In genomic region chr3:124034809-124035152, GRCh38 we compare ENCODE assay signal across 10 cellular contexts. TPM values are rescaled to one million over a fixed set of nuclear protein-coding genes. Genes with fewer than 3 reads are reported as not detected.
DNase-seq lines count a peak whose midpoint lies in the region; ATAC-seq, FAIRE-seq and TF ChIP-seq lines count a peak whose summit lies in the region.
"Had no signal": no experiment of that assay in that cellular context is flagged by ENCODE, and none has a peak within 500 bp of the region (broad histone marks: within the 10 kb centered on the region; RNA-seq: fewer than 3 reads in every experiment).

No MANE protein-coding gene starts in this region.

- 51 to 61% methylated on average over 2 of the region's 2 CpGs for WGBS in heart right ventricle, 2 donors
- WGBS in K562 (ENCODE audit: insufficient coverage, low coverage, missing lambda C conversion rate) = 0% methylated on average over 1 of the region's 2 CpGs
- WGBS in upper lobe of left lung, 2 donors = 33 to 36% methylated on average over 2 of the region's 2 CpGs

- H3K9me3 Mint-ChIP-seq in naive thymus-derived CD4-positive, alpha-beta T cell = peaks cover 0 to 5% (median 2%) of the 10 kb centered on the region in 11 donors
- H3K9me3 Mint-ChIP-seq: activated CD4-positive, alpha-beta T cell treated with anti-CD3 and anti-CD28 coated beads, Interleukin-2, amount 10 ng/mL, durations not matched to agents 7 days and 5 days had no signal

- H3K4me2 ChIP-seq in K562 (ENCODE audit: insufficient read depth, low read length) = no peak overlapping the region
- H3K4me2 ChIP-seq: PC-9 had no signal

- ATAC-seq in heart right ventricle = no peak
- ATAC-seq in K562 = no peak
- ATAC-seq in naive thymus-derived CD4-positive, alpha-beta T cell = no peak
- no peak for ATAC-seq in upper lobe of left lung (ENCODE audit: low FRiP score in 2 of 2)
- no peak for ATAC-seq in HG03039 (IDR thresholded peaks at IDR 0.05; ENCODE audit: unreplicated experiment)

- POLR2A ChIA-PET in K562 (lab: Yijun Ruan, JAX) = interaction anchor here (0.6 kb wide), 1 partner anchor 39 kb away, joined by 3 read pairs; no protein-coding TSS in a partner anchor
- POLR2A ChIA-PET in naive thymus-derived CD4-positive, alpha-beta T cell (lab: Charles Lee) = interaction anchor here (0.6 kb wide), 1 partner anchor 12 kb away, joined by 6 read pairs; no protein-coding TSS in a partner anchor

- peaks cover 0 to 29% (median 18%) of the 10 kb centered on the region in 9 donors for H3K4me1 ChIP-seq in heart right ventricle
- peaks cover 0 to 21% of the 10 kb centered on the region in 2 experiments; a peak in 2 of 5 replicates for H3K4me1 ChIP-seq in K562 (replicated peaks in 1 of 2; ENCODE audit: control insufficient read depth in 2 of 2, insufficient read depth in 2 of 2, low read length in 2 of 2)
- no peaks in the 10 kb centered on the region for H3K4me1 ChIP-seq in naive thymus-derived CD4-positive, alpha-beta T cell (ENCODE audit: control insufficient read depth in 2 of 2, insufficient read depth in 2 of 2, low read length in 2 of 2)
- peaks cover 10 to 22% (median 12%) of the 10 kb centered on the region in 4 donors for H3K4me1 ChIP-seq in upper lobe of left lung

- H3K27me3 ChIP-seq in heart right ventricle (peaks cover 0 to 67% (median 0%) of the 10 kb centered on the region in 7 donors), K562 (ENCODE audit: control insufficient read depth in 2 of 2, insufficient read depth in 2 of 2, low read length in 2 of 2) (peaks cover 0 to 20% of the 10 kb centered on the region in 2 experiments; a peak in 3 of 5 replicates), upper lobe of left lung (peaks cover 0 to 21% (median 10%) of the 10 kb centered on the region in 4 donors)
- peaks cover 0 to 7% of the 10 kb centered on the region in 2 donors for H3K27me3 ChIP-seq in naive thymus-derived CD4-positive, alpha-beta T cell (ENCODE audit: control insufficient read depth in 2 of 2, insufficient read depth in 2 of 2, low read length in 2 of 2)

- H3K4me1 Mint-ChIP-seq in naive thymus-derived CD4-positive, alpha-beta T cell = peaks cover 6 to 19% (median 12%) of the 10 kb centered on the region in 7 donors

- TF ChIP-seq EP300 in K562 (IDR thresholded peaks at IDR 0.05; ENCODE audit: low read length) = no peak
- TF ChIP-seq EP300 in upper lobe of left lung (IDR thresholded peaks at IDR 0.05) = no peak

- no TSS peak for BruUV-seq in K562 (replicated peaks; lab: Mats Ljungman, UMichigan)

- in situ Hi-C loops in K562 (cut with MboI) = no loop called here

- H3K9me1 ChIP-seq in K562 (ENCODE audit: control insufficient read depth, insufficient read depth, low read length) = no peaks in the 10 kb centered on the region

- peak overlapping the region; percentile 47 to 86 (median 74) for H3K4me3 Mint-ChIP-seq in naive thymus-derived CD4-positive, alpha-beta T cell

- peak overlapping the region; percentile 69 to 96 (median 92) for H3K4me3 ChIP-seq in heart right ventricle
- no peak overlapping the region for H3K4me3 ChIP-seq in K562
- no peak overlapping the region for H3K4me3 ChIP-seq in naive thymus-derived CD4-positive, alpha-beta T cell (ENCODE audit: low read length)
- H3K4me3 ChIP-seq in upper lobe of left lung = peak overlapping the region in 3 of 4 donors; percentile 70 to 80 (median 70)
- H3K4me3 ChIP-seq: PC-9 had no signal

- no peak for DNase-seq in heart right ventricle
- no peak for DNase-seq in cardiac septum (ENCODE audit: low spot score)
- DNase-seq in K562 (ENCODE audit: extremely low read depth in 1 of 4, low spot score in 3 of 4) = peak in 3 of 4 experiments; percentile 1 to 14 (median 10)
- no peak for DNase-seq in naive thymus-derived CD4-positive, alpha-beta T cell
- no peak for DNase-seq in upper lobe of left lung
- no peak for DNase-seq in stimulated activated naive CD4-positive, alpha-beta T cell treated with Interleukin-2 at 50 U/mL for 16 hours (lab: John Stamatoyannopoulos, UW)
- DNase-seq in DMS53 (lab: John Stamatoyannopoulos, UW) = no peak
- DNase-seq: activated CD4-positive, alpha-beta T cell treated with anti-CD3 and anti-CD28 coated beads, Interleukin-2, amount 10 ng/mL, durations not matched to agents 7 days and 5 days; PC-9 had no signal

- H4K20me1 ChIP-seq in K562 (replicated peaks; ENCODE audit: control insufficient read depth, insufficient read depth, low read length) = no peaks in the 10 kb centered on the region

- no peak for FAIRE-seq in K562 (lab: Jason Lieb, UNC)

- H3K9me3 ChIP-seq in heart right ventricle (peaks cover 0 to 11% (median 0%) of the 10 kb centered on the region in 11 donors), K562 (replicated peaks; ENCODE audit: control insufficient read depth, insufficient read depth, low read depth, low read length) (no peaks in the 10 kb centered on the region), upper lobe of left lung (no peaks in the 10 kb centered on the region)
- H3K9me3 ChIP-seq in naive thymus-derived CD4-positive, alpha-beta T cell (ENCODE audit: control insufficient read depth in 2 of 3, low read length in 3 of 3) = no peaks in the 10 kb centered on the region

- no peak for TF ChIP-seq POLR2A in K562 (conservative IDR thresholded peaks at IDR 0.05)
- no peak for TF ChIP-seq POLR2A in upper lobe of left lung (IDR thresholded peaks at IDR 0.05)

- no peak for TF ChIP-seq RAD21 in K562 (CRISPR knock-in tag; conservative IDR thresholded peaks at IDR 0.05 in 1 of 2, IDR thresholded peaks at IDR 0.05 in 1 of 2)

- no peaks in the 10 kb centered on the region for H3K36me3 ChIP-seq in heart right ventricle
- no peaks in the 10 kb centered on the region for H3K36me3 ChIP-seq in K562 (ENCODE audit: control insufficient read depth, insufficient read depth, low read length)
- no peaks in the 10 kb centered on the region for H3K36me3 ChIP-seq in naive thymus-derived CD4-positive, alpha-beta T cell (ENCODE audit: control insufficient read depth in 2 of 3, insufficient read depth in 3 of 3, low read length in 3 of 3)
- no peaks in the 10 kb centered on the region for H3K36me3 ChIP-seq in upper lobe of left lung

- CTCF ChIA-PET in K562 (lab: Yijun Ruan, JAX; ENCODE audit: low intra/inter-chr PET ratio) = no interaction called here
- CTCF ChIA-PET in naive thymus-derived CD4-positive, alpha-beta T cell (lab: Charles Lee) = no interaction called here

- TF ChIP-seq CTCF in heart right ventricle (IDR thresholded peaks at IDR 0.05) = no peak
- no peak for TF ChIP-seq CTCF in K562 (IDR thresholded peaks at IDR 0.05 in 2 of 3, conservative IDR thresholded peaks at IDR 0.05 in 1 of 3; ENCODE audit: insufficient read depth in 2 of 3, low read depth in 1 of 3, low read length in 3 of 3)
- TF ChIP-seq CTCF in upper lobe of left lung (IDR thresholded peaks at IDR 0.05) = no peak

- H3K9ac ChIP-seq in K562 (ENCODE audit: insufficient read depth in 1 of 2, low read depth in 2 of 2, low read length in 2 of 2) = no peak overlapping the region

- H3K36me3 Mint-ChIP-seq in naive thymus-derived CD4-positive, alpha-beta T cell = peaks cover 0 to 9% (median 0%) of the 10 kb centered on the region in 5 donors

- no peaks in the 10 kb centered on the region for H3K79me2 ChIP-seq in K562 (ENCODE audit: control insufficient read depth, insufficient read depth, low read length)

- no peak overlapping the region for H3K27ac Mint-ChIP-seq in naive thymus-derived CD4-positive, alpha-beta T cell
- H3K27ac Mint-ChIP-seq: activated CD4-positive, alpha-beta T cell treated with anti-CD3 and anti-CD28 coated beads, Interleukin-2, amount 10 ng/mL, durations not matched to agents 7 days and 5 days had no signal

- H2AFZ ChIP-seq in K562 (ENCODE audit: low read depth, low read length) = no peak overlapping the region
- H2AFZ ChIP-seq: PC-9 had no signal

- peaks cover 22 to 40% (median 27%) of the 10 kb centered on the region in 5 donors for H3K27me3 Mint-ChIP-seq in naive thymus-derived CD4-positive, alpha-beta T cell

- intact Hi-C loops in heart right ventricle (cut with DNase I) (loop anchor here in 8 of 10 donors (5.0 kb wide), 4 partner anchors 43 to 248 kb away; no protein-coding TSS in a partner anchor), cardiac septum (cut with DNase I) (loop anchor here (10.0 kb wide), 1 partner anchor 510 kb away; no protein-coding TSS in a partner anchor), K562 (cut with micrococcal nuclease) (no loop called here)
- intact Hi-C loops in naive thymus-derived CD4-positive, alpha-beta T cell (cut with micrococcal nuclease) = no loop called here

- H3K27ac ChIP-seq in heart right ventricle (no peak overlapping the region), K562 (ENCODE audit: extremely low read depth, low read depth, low read length) (no peak overlapping the region), upper lobe of left lung (peak overlapping the region in 1 of 4 donors; percentile 13)
- no peak overlapping the region for H3K27ac ChIP-seq in naive thymus-derived CD4-positive, alpha-beta T cell (ENCODE audit: low read depth, low read length)
- H3K27ac ChIP-seq: PC-9 had no signal

RNA-seq across cellular contexts. Expression of gene KALRN, which starts 1.6 kb away (rescaled TPM):
- total RNA-seq in heart right ventricle (100 to 1,000 TPM in 3 of 10 donors, 10 to 100 TPM in 7; 58.4 to 116 (median 87.9) TPM), cardiac septum (139 TPM), K562 (2014; rRNA removed) (3.3 and 8.2 TPM in 2 replicates), K562 (2014; rRNA removed; fragmentation: Illumina TruSeq; extraction: Trizol) (2.7 and 3.5 TPM in 2 replicates), K562 (2015; rRNA removed; fragmentation: Illumina TruSeq; extraction: Trizol) (1.6 and 2.0 TPM in 2 replicates), K562 (2021) (3.9 and 5.2 TPM in 2 replicates), upper lobe of left lung (10 to 100 TPM; 17.3 to 25.1 (median 21.7) TPM)
- polyA plus RNA-seq in heart right ventricle (10 to 100 TPM; 12.9 to 25.2 TPM), K562 (2011; rRNA removed) (3.2 and 5.6 TPM in 2 replicates), K562 (2014; fragmentation: Illumina TruSeq; extraction: Trizol) (3.4 and 4.0 TPM in 2 replicates), K562 (2014; fragmentation: Nextera tagmentation; extraction: Ambion mirVana) (under 1 TPM; 0.42 to 0.45 TPM), K562 (2014; rRNA removed) (3.4 and 4.6 TPM in 2 replicates)
- total RNA-seq in K562 (2011; cell fraction: chromatin; rRNA removed; ENCODE audit: low replicate concordance) = 20.2 and 28.2 TPM in 2 replicates
- total RNA-seq in K562 (2011; cell fraction: nucleolus; rRNA removed) = 9.5 and 12.8 TPM in 2 replicates
- total RNA-seq in K562 (2011; cell fraction: nucleoplasm; rRNA removed) = 16.4 and 16.8 TPM in 2 replicates
- polyA plus RNA-seq in K562 (2011; cell fraction: cytosol; rRNA removed) = 2.2 and 5.1 TPM in 2 replicates
- polyA plus RNA-seq in K562 (2011; cell fraction: nucleus; rRNA removed) = 5.3 and 10.1 TPM in 2 replicates
- polyA plus RNA-seq in K562 (2012) = 4.1 and 5.1 TPM in 2 replicates
- 4.0 and 8.8 TPM in 2 replicates for polyA minus RNA-seq in K562 (2011; rRNA and poly(A)+ RNA removed)
- 1.5 and 4.6 TPM in 2 replicates for polyA minus RNA-seq in K562 (2011; cell fraction: cytosol; rRNA and poly(A)+ RNA removed)
- 5.9 and 8.3 TPM in 2 replicates for polyA minus RNA-seq in K562 (2011; cell fraction: nucleus; rRNA and poly(A)+ RNA removed)
- total RNA-seq in naive thymus-derived CD4-positive, alpha-beta T cell = 10 to 100 TPM in 3 of 5 experiments, 1 to 10 TPM in 1, not detected in 1; 7.4 to 20.3 (median 15.0) TPM
- 1 to 10 TPM in 1 of 2 donors, under 1 TPM in 1; 0.15 to 1.1 TPM for polyA plus RNA-seq in naive thymus-derived CD4-positive, alpha-beta T cell

RNA-seq across cellular contexts. Expression of gene ROPN1, which starts 42.9 kb away (rescaled TPM):
- total RNA-seq in heart right ventricle = 1 to 10 TPM in 2 of 10 donors, under 1 TPM in 4, not detected in 4; 0.28 to 2.0 (median 0.46) TPM
- under 1 TPM in 1 of 2 donors, not detected in 1; 0.38 TPM for polyA plus RNA-seq in heart right ventricle
- not detected for total RNA-seq in cardiac septum
- total RNA-seq in K562 (2011; cell fraction: chromatin; rRNA removed; ENCODE audit: low replicate concordance) = not detected in 2 replicates
- total RNA-seq in K562 (2011; cell fraction: nucleolus; rRNA removed) = not detected in 2 replicates
- total RNA-seq in K562 (2011; cell fraction: nucleoplasm; rRNA removed) = not detected in 2 replicates
- total RNA-seq in K562 (2014; rRNA removed) = not detected in 2 replicates
- total RNA-seq in K562 (2014; rRNA removed; fragmentation: Illumina TruSeq; extraction: Trizol) = not detected in 2 replicates
- total RNA-seq in K562 (2015; rRNA removed; fragmentation: Illumina TruSeq; extraction: Trizol) = not detected in 2 replicates
- not detected in 2 replicates for total RNA-seq in K562 (2021)
- polyA plus RNA-seq in K562 (2011; rRNA removed) = not detected in 2 replicates
- polyA plus RNA-seq in K562 (2011; cell fraction: cytosol; rRNA removed) = not detected in 2 replicates
- polyA plus RNA-seq in K562 (2011; cell fraction: nucleus; rRNA removed) = not detected in 2 replicates
- not detected in 2 replicates for polyA plus RNA-seq in K562 (2012)
- not detected in 2 replicates for polyA plus RNA-seq in K562 (2014; fragmentation: Illumina TruSeq; extraction: Trizol)
- not detected for polyA plus RNA-seq in K562 (2014; fragmentation: Nextera tagmentation; extraction: Ambion mirVana)
- not detected in 2 replicates for polyA plus RNA-seq in K562 (2014; rRNA removed)
- polyA minus RNA-seq in K562 (2011; rRNA and poly(A)+ RNA removed) = not detected in 2 replicates
- not detected in 2 replicates for polyA minus RNA-seq in K562 (2011; cell fraction: cytosol; rRNA and poly(A)+ RNA removed)
- polyA minus RNA-seq in K562 (2011; cell fraction: nucleus; rRNA and poly(A)+ RNA removed) = not detected in 2 replicates
- not detected for total RNA-seq in naive thymus-derived CD4-positive, alpha-beta T cell
- not detected for polyA plus RNA-seq in naive thymus-derived CD4-positive, alpha-beta T cell
- not detected for total RNA-seq in upper lobe of left lung
- total RNA-seq: activated CD4-positive, alpha-beta T cell treated with anti-CD3 and anti-CD28 coated beads, Interleukin-2, amount 10 ng/mL, durations not matched to agents 7 days and 5 days; PC-9 had no signal

Comparison
In these comparisons a context has a peak if more than half of its experiments do, and no peak if none do; other contexts are left out.
1. DNase-seq: peak in K562 (3 of 4); none in heart right ventricle (0 of 2), cardiac septum (single experiment), naive thymus-derived CD4-positive, alpha-beta T cell (0 of 9), upper lobe of left lung (0 of 2), stimulated activated naive CD4-positive, alpha-beta T cell treated with Interleukin-2 at 50 U/mL for 16 hours (single experiment) and DMS53 (single experiment).
2. H3K4me3 ChIP-seq: peak in heart right ventricle (10 of 10) and upper lobe of left lung (3 of 4); none in K562 (single experiment) and naive thymus-derived CD4-positive, alpha-beta T cell (single experiment).
3. intact Hi-C loops: an anchor here in heart right ventricle (5.0 kb wide) and cardiac septum (10.0 kb wide); none called in K562 and naive thymus-derived CD4-positive, alpha-beta T cell.